9 cellular contexts compared by ENCODE assay signal in genomic region chr1:1779691-1780597, GRCh38.
DNase-seq lines count a peak whose midpoint lies in the region; ATAC-seq, FAIRE-seq and TF ChIP-seq lines count a peak whose summit lies in the region.
"Had no signal": no experiment of that assay in that cellular context is flagged by ENCODE, and none has a peak within 500 bp of the region (broad histone marks: within the 10 kb centered on the region; RNA-seq: fewer than 3 reads in every experiment).

No MANE protein-coding gene starts in this region.

- H3K27me3 ChIP-seq in SU-DHL-6 (ENCODE audit: low read length): no peaks in the 10 kb centered on the region

- H4K20me1 ChIP-seq in SU-DHL-6 (ENCODE audit: low read depth, low read length): peaks cover 5% of the 10 kb centered on the region; the same call in 1 of the 2 replicates

- peak; percentile 32 for ATAC-seq in HG03135 (IDR thresholded peaks at IDR 0.05; ENCODE audit: unreplicated experiment)

- H3K27ac ChIP-seq in SU-DHL-6 (ENCODE audit: low read depth, low read length): peak overlapping the region; percentile 100

- H3K79me2 ChIP-seq in SU-DHL-6 (ENCODE audit: insufficient read depth, low read length): peaks cover 32% of the 10 kb centered on the region

- no peak for FAIRE-seq in urothelium cell line (lab: Jason Lieb, UNC)
- FAIRE-seq: G401.6 had no signal

- peak overlapping the region; percentile 97 for H3K4me2 ChIP-seq in SU-DHL-6 (ENCODE audit: low read depth, low read length, poor library complexity, severe bottlenecking)

- no peak overlapping the region for H2AFZ ChIP-seq in SU-DHL-6 (ENCODE audit: low read depth, low read length, severe bottlenecking)

- no peaks in the 10 kb centered on the region for H3K9me3 ChIP-seq in SU-DHL-6 (ENCODE audit: insufficient read depth, low read length)

- H3F3A ChIP-seq in SU-DHL-6 (ENCODE audit: insufficient read depth): peaks cover 66% of the 10 kb centered on the region

- H3K4me3 ChIP-seq in SU-DHL-6 (ENCODE audit: insufficient read depth, low read length, poor library complexity, severe bottlenecking): peak overlapping the region; percentile 51

- DNase-seq in NCI-H748 (lab: John Stamatoyannopoulos, UW; ENCODE audit: unreplicated experiment) (peak; percentile 15), NCI-H748 treated with DMSO at 0.1 percent for 48 hours (lab: John Stamatoyannopoulos, UW) (no peak), astrocyte of the hippocampus (ENCODE audit: low read depth, low spot score) (peak; percentile 89), kidney tubule cell (ENCODE audit: low spot score) (peak; percentile 35), urothelium cell line (ENCODE audit: low spot score) (no peak)
- peak; percentile 76 for DNase-seq in stimulated activated CD8-positive, alpha-beta memory T cell treated with anti-CD3 and anti-CD28 coated beads, Interleukin-4, amount 100 ng/mL, for 48 hours

- no peaks in the 10 kb centered on the region for H3K36me3 ChIP-seq in SU-DHL-6 (ENCODE audit: low read length)

- peak overlapping the region; percentile 95 for H3K9ac ChIP-seq in SU-DHL-6 (ENCODE audit: low read length)

- no peaks in the 10 kb centered on the region for H3K9me2 ChIP-seq in SU-DHL-6 (replicated peaks; ENCODE audit: insufficient read depth, low read length)

- TF ChIP-seq CTCF in SU-DHL-6 (IDR thresholded peaks at IDR 0.05; ENCODE audit: insufficient read depth, low read length, poor library complexity, severe bottlenecking): no peak

Comparison
In these comparisons a context has a peak if more than half of its experiments do, and no peak if none do; other contexts are left out.
1. DNase-seq: peak in NCI-H748 (single experiment), astrocyte of the hippocampus (single experiment), kidney tubule cell (single experiment) and stimulated activated CD8-positive, alpha-beta memory T cell treated with anti-CD3 and anti-CD28 coated beads, Interleukin-4, amount 100 ng/mL, for 48 hours (single experiment); none in NCI-H748 treated with DMSO at 0.1 percent for 48 hours (single experiment) and urothelium cell line (single experiment).